Comparison of ENCODE assay signal across 8 cellular contexts in genomic region chr2:10835052-10835970, GRCh38. TPM values are rescaled to one million over a fixed set of nuclear protein-coding genes. Genes with fewer than 3 reads are reported as not detected.
DNase-seq lines count a peak whose midpoint lies in the region; ATAC-seq and TF ChIP-seq lines count a peak whose summit lies in the region.

No MANE protein-coding gene starts in this region.

- ATAC-seq in GM21360 (IDR thresholded peaks at IDR 0.05; ENCODE audit: unreplicated experiment) (peak; percentile 79), SK-N-SH treated with all-trans-retinoic acid at 6 μM for 48 hours (peak; percentile 59), GM19467 (IDR thresholded peaks at IDR 0.05; ENCODE audit: unreplicated experiment) (no peak)
- ATAC-seq in activated naive CD8-positive, alpha-beta T cell treated with anti-CD3 and anti-CD28 coated beads, Interleukin-2, amount 10 ng/mL, durations not matched to agents 7 days and 5 days (ENCODE audit: low read depth), result peak; percentile 75

- no peak overlapping the region for H3K4me3 ChIP-seq in CD8-positive, alpha-beta memory T cell (ENCODE audit: low read length)

- H3K36me3 ChIP-seq in CD8-positive, alpha-beta memory T cell (ENCODE audit: insufficient read depth, low read length), result no peaks in the 10 kb centered on the region

- in situ Hi-C loops in KBM-7 (cut with MboI; ENCODE audit: low pct_unique_long_range_greater_than_20kb, low sequenced_read_pairs), result loop anchor here (10.0 to 25.0 kb wide), 2 partner anchors 289 to 752 kb away; no protein-coding TSS in a partner anchor

- peaks cover 5 to 8% (median 5%) of the 10 kb centered on the region in 3 donors for H3K4me1 Mint-ChIP-seq in CD8-positive, alpha-beta memory T cell
- peaks cover 3% of the 10 kb centered on the region for H3K4me1 Mint-ChIP-seq in activated naive CD8-positive, alpha-beta T cell treated with anti-CD3 and anti-CD28 coated beads, Interleukin-2, amount 10 ng/mL, durations not matched to agents 7 days and 5 days

- POLR2A ChIA-PET in CD8-positive, alpha-beta memory T cell (lab: Charles Lee), result no interaction called here
- POLR2A ChIA-PET in activated naive CD8-positive, alpha-beta T cell treated with anti-CD3 and anti-CD28 coated beads, Interleukin-2, amount 10 ng/mL, durations not matched to agents 7 days and 5 days (lab: Charles Lee), result no interaction called here

- no peak overlapping the region for H3K27ac ChIP-seq in CD8-positive, alpha-beta memory T cell (ENCODE audit: low read depth, low read length)

- H3K4me3 Mint-ChIP-seq in CD8-positive, alpha-beta memory T cell, result no peak overlapping the region
- no peak overlapping the region for H3K4me3 Mint-ChIP-seq in activated naive CD8-positive, alpha-beta T cell treated with anti-CD3 and anti-CD28 coated beads, Interleukin-2, amount 10 ng/mL, durations not matched to agents 7 days and 5 days

- H3K9me3 Mint-ChIP-seq in CD8-positive, alpha-beta memory T cell, result peaks cover 0 to 8% (median 5%) of the 10 kb centered on the region in 5 donors
- peaks cover 4% of the 10 kb centered on the region for H3K9me3 Mint-ChIP-seq in activated naive CD8-positive, alpha-beta T cell treated with anti-CD3 and anti-CD28 coated beads, Interleukin-2, amount 10 ng/mL, durations not matched to agents 7 days and 5 days

- DNase-seq in CD8-positive, alpha-beta memory T cell, result peak; percentile 51 to 76 (median 67)
- DNase-seq in KBM-7 (peak; percentile 70), hypothalamus (lab: John Stamatoyannopoulos, UW) (peak in 29 of 51 donors; percentile 10 to 70 (median 32))
- peak; percentile 86 for DNase-seq in activated naive CD8-positive, alpha-beta T cell treated with anti-CD3 and anti-CD28 coated beads, Interleukin-2, amount 10 ng/mL, durations not matched to agents 7 days and 5 days
- DNase-seq in stimulated activated CD4-positive, alpha-beta T cell treated with anti-CD3 and anti-CD28 coated beads, Interleukin-15, amount 100 ng/mL, for 24 hours, result peak; percentile 90

- peaks cover 9% of the 10 kb centered on the region for H3K4me1 ChIP-seq in CD8-positive, alpha-beta memory T cell (ENCODE audit: insufficient read depth, low read length)

- H3K36me3 Mint-ChIP-seq in CD8-positive, alpha-beta memory T cell, result no peaks in the 10 kb centered on the region
- no peaks in the 10 kb centered on the region for H3K36me3 Mint-ChIP-seq in activated naive CD8-positive, alpha-beta T cell treated with anti-CD3 and anti-CD28 coated beads, Interleukin-2, amount 10 ng/mL, durations not matched to agents 7 days and 5 days

- peaks cover 29 to 46% of the 10 kb centered on the region in 2 donors for H3K27me3 Mint-ChIP-seq in CD8-positive, alpha-beta memory T cell
- H3K27me3 Mint-ChIP-seq in activated naive CD8-positive, alpha-beta T cell treated with anti-CD3 and anti-CD28 coated beads, Interleukin-2, amount 10 ng/mL, durations not matched to agents 7 days and 5 days, result peaks cover 17% of the 10 kb centered on the region

- no peaks in the 10 kb centered on the region for H3K27me3 ChIP-seq in CD8-positive, alpha-beta memory T cell (ENCODE audit: insufficient read depth, low read length, poor library complexity, severe bottlenecking)

- CTCF ChIA-PET in CD8-positive, alpha-beta memory T cell (lab: Charles Lee), result interaction anchor here (0.7 to 9.2 kb wide), 12 partner anchors 11 to 576 kb away, joined by 3 to 231 read pairs (median 4); partner anchors contain the start of gene SLC66A3

- H3K27ac Mint-ChIP-seq in CD8-positive, alpha-beta memory T cell, result no peak overlapping the region
- H3K27ac Mint-ChIP-seq in activated naive CD8-positive, alpha-beta T cell treated with anti-CD3 and anti-CD28 coated beads, Interleukin-2, amount 10 ng/mL, durations not matched to agents 7 days and 5 days, result no peak overlapping the region

- no peaks in the 10 kb centered on the region for H3K9me3 ChIP-seq in CD8-positive, alpha-beta memory T cell (ENCODE audit: low read length)

TF ChIP-seq in SK-N-SH treated with all-trans-retinoic acid at 6 μM for 48 hours, 23 proteins besides CTCF, POLR2A, EP300 and RAD21:
- no peak for TF ChIP-seq ZFP30 (CRISPR knock-in tag; IDR thresholded peaks at IDR 0.05)

RNA-seq across cellular contexts. Expression of gene PDIA6, which starts 22.7 kb away (rescaled TPM):
- total RNA-seq in CD8-positive, alpha-beta memory T cell, result 100 to 1,000 TPM; 178 to 181 TPM
- polyA plus RNA-seq in CD8-positive, alpha-beta memory T cell, result 158 TPM
- total RNA-seq in activated naive CD8-positive, alpha-beta T cell treated with anti-CD3 and anti-CD28 coated beads, Interleukin-2, amount 10 ng/mL, durations not matched to agents 7 days and 5 days, result 10 to 100 TPM; 76.0 to 77.4 TPM

Comparison
In these comparisons a context has a peak if more than half of its experiments do, and no peak if none do; other contexts are left out.
1. DNase-seq: peak in every context shown above with its lines; median percentile 90 in stimulated activated CD4-positive, alpha-beta T cell treated with anti-CD3 and anti-CD28 coated beads, Interleukin-15, amount 100 ng/mL, for 24 hours; 86 in activated naive CD8-positive, alpha-beta T cell treated with anti-CD3 and anti-CD28 coated beads, Interleukin-2, amount 10 ng/mL, durations not matched to agents 7 days and 5 days; 70 in KBM-7; 67 in CD8-positive, alpha-beta memory T cell; 32 in hypothalamus.